1 cellular context compared by ENCODE assay signal in genomic region chr14:74591899-74592298, GRCh38.
TF ChIP-seq lines count a peak whose summit lies in the region.

No MANE protein-coding gene starts in this region.

TF ChIP-seq in HEK293T, 16 proteins besides CTCF, POLR2A, EP300 and RAD21 (continued from another document):
- TF ChIP-seq LEF1 (IDR thresholded peaks at IDR 0.05; ENCODE audit: borderline replicate concordance) (no peak), ZNF384 (IDR thresholded peaks at IDR 0.05) (no peak), TARDBP (IDR thresholded peaks at IDR 0.05) (no peak), FOXM1 (IDR thresholded peaks at IDR 0.05; ENCODE audit: borderline replicate concordance) (no peak), FOXA1 (IDR thresholded peaks at IDR 0.05) (no peak), SUZ12 (IDR thresholded peaks at IDR 0.05) (no peak), CTBP1 (IDR thresholded peaks at IDR 0.05; ENCODE audit: borderline replicate concordance) (no peak), SP1 (IDR thresholded peaks at IDR 0.05) (no peak), L3MBTL2 (conservative IDR thresholded peaks at IDR 0.05) (no peak), ELF4 (IDR thresholded peaks at IDR 0.05) (no peak)
